1 cellular context compared by ENCODE assay signal in genomic region chr12:53326460-53327185, GRCh38.
TF ChIP-seq lines count a peak whose summit lies in the region.

No MANE protein-coding gene starts in this region.

TF ChIP-seq in HepG2, 621 proteins besides CTCF, POLR2A, EP300 and RAD21:
- TF ChIP-seq MTF2 (CRISPR knock-in tag; IDR thresholded peaks at IDR 0.05; ENCODE audit: borderline replicate concordance) (no peak), ZNF652 (CRISPR knock-in tag; IDR thresholded peaks at IDR 0.05; ENCODE audit: borderline replicate concordance, low read depth) (peak; percentile 57; the same call in 1 of the 2 replicates)
